Comparison of ENCODE assay signal across 27 cellular contexts in the genomic region with DNA sequence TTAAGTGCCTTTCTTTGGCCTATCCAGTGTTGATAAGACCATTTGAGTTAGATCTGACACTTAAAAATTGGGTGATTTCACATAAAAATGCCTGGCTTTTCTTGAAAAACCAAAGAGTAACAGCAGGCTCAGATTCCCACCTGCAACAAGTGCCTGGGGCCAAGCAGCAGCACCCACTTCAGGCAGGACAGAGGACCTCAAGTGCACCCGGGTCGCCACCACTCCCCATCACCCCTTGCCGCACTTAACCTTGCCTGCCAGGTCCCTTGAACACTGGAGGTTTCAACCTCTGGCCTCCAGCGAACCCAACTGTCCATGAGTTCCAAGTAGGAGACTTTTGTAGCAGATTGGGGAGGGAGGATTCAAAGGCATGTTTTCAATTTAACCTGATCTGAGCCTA. TPM values are rescaled to one million over a fixed set of nuclear protein-coding genes. Genes with fewer than 3 reads are reported as not detected.
A peak's percentile ranks its signal among the peaks of the same experiment; 100 is the strongest.
DNase-seq lines count a peak whose midpoint lies in the region; ATAC-seq, FAIRE-seq and TF ChIP-seq lines count a peak whose summit lies in the region.
"Had no signal": no experiment of that assay in that cellular context is flagged by ENCODE, and none has a peak within 500 bp of the region (broad histone marks: within the 10 kb centered on the region; RNA-seq: fewer than 3 reads in every experiment).

No MANE protein-coding gene starts in this region.

- H3K4me1 Mint-ChIP-seq in GM23338, result no peaks in the 10 kb centered on the region
- no peaks in the 10 kb centered on the region for H3K4me1 Mint-ChIP-seq in CD4-positive, alpha-beta memory T cell
- H3K4me1 Mint-ChIP-seq: B cell; CD8-positive, alpha-beta memory T cell had no signal

- H3K36me3 Mint-ChIP-seq in GM23338 (ENCODE audit: low read depth), result peaks cover 9% of the 10 kb centered on the region; the same call in 2 of the 3 replicates
- peaks cover 0 to 2% of the 10 kb centered on the region in 2 donors for H3K36me3 Mint-ChIP-seq in CD4-positive, alpha-beta memory T cell

- no peak overlapping the region for H2BK5ac ChIP-seq in H1 (ENCODE audit: low read depth, low read length)

- H3K27me3 ChIP-seq in right cardiac atrium (ENCODE audit: control insufficient read depth, insufficient read depth), result no peaks in the 10 kb centered on the region
- no peaks in the 10 kb centered on the region for H3K27me3 ChIP-seq in GM23338 (ENCODE audit: insufficient read depth)
- no peaks in the 10 kb centered on the region for H3K27me3 ChIP-seq in H1 (replicated peaks in 1 of 4; ENCODE audit: control insufficient read depth in 3 of 4, extremely low read depth in 1 of 4, insufficient read depth in 3 of 4, low read length in 3 of 4)
- H3K27me3 ChIP-seq in CD4-positive, alpha-beta memory T cell (ENCODE audit: insufficient read depth, low read length), result no peaks in the 10 kb centered on the region
- H3K27me3 ChIP-seq: BLaER1 treated with 17β-estradiol and CSF1 and Interleukin-3, amounts not matched to agents 10 nM and 100 nM had no signal

- intact Hi-C loops in Right ventricle myocardium inferior (cut with DNase I) (no loop called here), right cardiac atrium (cut with DNase I) (no loop called here)
- intact Hi-C loops in CD4-positive, alpha-beta memory T cell (cut with micrococcal nuclease), result no loop called here

- no peak overlapping the region for H3K56ac ChIP-seq in H1 (replicated peaks; ENCODE audit: insufficient read length, low read depth, low read length)

- POLR2A ChIA-PET in HEK293 (lab: Yijun Ruan, JAX), result no interaction called here
- POLR2A ChIA-PET in H1 (lab: Charles Lee; ENCODE audit: partially characterized antibody), result no interaction called here
- POLR2A ChIA-PET in CD4-positive, alpha-beta memory T cell (lab: Charles Lee; ENCODE audit: partially characterized antibody), result no interaction called here

- H2AFZ ChIP-seq in GM23338 (no peak overlapping the region), H1 (ENCODE audit: low read length) (no peak overlapping the region)

- no peak overlapping the region for H3K18ac ChIP-seq in H1 (ENCODE audit: extremely low read depth, low read length)

- H3K4ac ChIP-seq in H1 (replicated peaks; ENCODE audit: insufficient read length, low read depth, low read length), result no peak overlapping the region

- no peak overlapping the region for H2BK120ac ChIP-seq in H1 (replicated peaks; ENCODE audit: low read depth, low read length)

- peak overlapping the region; percentile 42; the same call in 1 of the 2 replicates for H4K8ac ChIP-seq in H1 (ENCODE audit: extremely low read depth, insufficient read depth, low read length)

- no peak overlapping the region for H2BK20ac ChIP-seq in H1 (ENCODE audit: low read length)

- H4K91ac ChIP-seq in H1 (replicated peaks; ENCODE audit: insufficient read length, low read length), result no peak overlapping the region

- H2BK12ac ChIP-seq in H1 (ENCODE audit: low read depth, low read length), result no peak overlapping the region

- no peak for TF ChIP-seq POLR2A in H1 (IDR thresholded peaks at IDR 0.05; ENCODE audit: control extremely low read depth in 1 of 2, low read depth in 2 of 2, low read length in 2 of 2)

- no peak for TF ChIP-seq CTCF in GM23338 (conservative IDR thresholded peaks at IDR 0.05; ENCODE audit: low read depth in 2 of 2)
- no peak for TF ChIP-seq CTCF in HEK293 (tag by site-specific recombination; IDR thresholded peaks at IDR 0.05)
- peak in 1 of 3 experiments; percentile 24; a peak in 1 of 4 replicates for TF ChIP-seq CTCF in H1 (IDR thresholded peaks at IDR 0.05; ENCODE audit: control extremely low read depth in 1 of 3, insufficient read depth in 1 of 3, low read depth in 1 of 3, low read length in 3 of 3)

- no peak overlapping the region for H3K9ac ChIP-seq in H1 (replicated peaks in 1 of 4; ENCODE audit: extremely low read depth in 1 of 4, low read depth in 3 of 4, low read length in 3 of 4)
- H3K9ac ChIP-seq: BLaER1 treated with 17β-estradiol and CSF1 and Interleukin-3, amounts not matched to agents 10 nM and 100 nM had no signal

- no peak overlapping the region for H2AK5ac ChIP-seq in H1 (ENCODE audit: low read depth, low read length)

- no peak overlapping the region for H2BK15ac ChIP-seq in H1 (ENCODE audit: low read length)

- H3K4me3 ChIP-seq in right cardiac atrium (ENCODE audit: low read length) (no peak overlapping the region), GM23338 (no peak overlapping the region), HEK293 (ENCODE audit: low read depth, low read length) (no peak overlapping the region), H1 (ENCODE audit: extremely low read depth in 1 of 4, insufficient read depth in 2 of 4, low read depth in 3 of 4, low read length in 4 of 4) (no peak overlapping the region)
- no peak overlapping the region for H3K4me3 ChIP-seq in CD4-positive, alpha-beta memory T cell (ENCODE audit: low read length in 2 of 2)
- H3K4me3 ChIP-seq: A549; BLaER1 treated with 17β-estradiol and CSF1 and Interleukin-3, amounts not matched to agents 10 nM and 100 nM; GM12878 had no signal

- H3K9me2 ChIP-seq in GM23338 (ENCODE audit: insufficient read depth), result no peaks in the 10 kb centered on the region

- no peaks in the 10 kb centered on the region for H3K9me3 Mint-ChIP-seq in GM23338
- no peaks in the 10 kb centered on the region for H3K9me3 Mint-ChIP-seq in CD4-positive, alpha-beta memory T cell
- H3K9me3 Mint-ChIP-seq: CD4-positive, alpha-beta T cell; CD8-positive, alpha-beta memory T cell had no signal

- TF ChIP-seq EP300 in H1 (IDR thresholded peaks at IDR 0.05; ENCODE audit: borderline replicate concordance in 1 of 2, low read depth in 2 of 2, low read length in 2 of 2), result no peak

- no peak for ATAC-seq in Right ventricle myocardium inferior
- ATAC-seq in right cardiac atrium, result no peak
- ATAC-seq in GM23338, result peak; percentile 44; the same call in 2 of the 3 replicates
- ATAC-seq: A549, GM12878 had no signal

- H3K79me1 ChIP-seq in H1 (ENCODE audit: low read depth, low read length), result no peaks in the 10 kb centered on the region

- H3K27ac ChIP-seq in right cardiac atrium (ENCODE audit: low read length) (no peak overlapping the region), GM23338 (ENCODE audit: low read depth) (peak overlapping the region; percentile 45; the same call in 1 of the 2 replicates), HEK293 (ENCODE audit: extremely low read depth, low read depth, low read length) (no peak overlapping the region), H1 (ENCODE audit: low read depth, low read length) (no peak overlapping the region), substantia nigra (ENCODE audit: low read depth, low read length, poor library complexity, severe bottlenecking) (no peak overlapping the region)
- no peak overlapping the region for H3K27ac ChIP-seq in CD4-positive, alpha-beta memory T cell (ENCODE audit: low read depth, low read length)
- H3K27ac ChIP-seq: 22Rv1; A549; BLaER1 treated with 17β-estradiol and CSF1 and Interleukin-3, amounts not matched to agents 10 nM and 100 nM; C4-2B had no signal

- H4K20me1 ChIP-seq in GM23338 (replicated peaks; ENCODE audit: insufficient read depth), result no peaks in the 10 kb centered on the region; the same call in 1 of the 2 replicates
- peaks cover 0 to 5% of the 10 kb centered on the region in 2 experiments for H4K20me1 ChIP-seq in H1 (replicated peaks in 1 of 2; ENCODE audit: control insufficient read depth in 1 of 2, insufficient read depth in 2 of 2, low read length in 2 of 2)

- H3K36me3 ChIP-seq in GM23338 (ENCODE audit: insufficient read depth), result no peaks in the 10 kb centered on the region
- H3K36me3 ChIP-seq in HEK293 (ENCODE audit: control insufficient read depth in 2 of 2, insufficient read depth in 1 of 2, low read length in 2 of 2), result peaks cover 0 to 22% of the 10 kb centered on the region in 2 experiments; a peak in 1 of 3 replicates
- H3K36me3 ChIP-seq in H1 (ENCODE audit: control insufficient read depth in 2 of 4, insufficient read depth in 4 of 4, low read length in 3 of 4), result peaks cover 0 to 4% (median 2%) of the 10 kb centered on the region in 4 experiments; a peak in 3 of 8 replicates
- H3K36me3 ChIP-seq in CD4-positive, alpha-beta memory T cell (ENCODE audit: insufficient read depth, low read length), result no peaks in the 10 kb centered on the region

- no peaks in the 10 kb centered on the region; the same call in 1 of the 2 replicates for H3F3A ChIP-seq in GM23338 (replicated peaks; ENCODE audit: low read depth)

- no peak overlapping the region for H3K4me3 Mint-ChIP-seq in GM23338
- H3K4me3 Mint-ChIP-seq in CD4-positive, alpha-beta memory T cell, result no peak overlapping the region
- H3K4me3 Mint-ChIP-seq: B cell; CD4-positive, alpha-beta T cell; CD8-positive, alpha-beta memory T cell had no signal

- H3K79me2 ChIP-seq in GM23338 (replicated peaks; ENCODE audit: insufficient read depth), result no peaks in the 10 kb centered on the region
- H3K79me2 ChIP-seq in H1 (ENCODE audit: control insufficient read depth in 1 of 2, insufficient read depth in 2 of 2, low read length in 2 of 2), result no peaks in the 10 kb centered on the region

- H3K27me3 Mint-ChIP-seq in GM23338 (ENCODE audit: insufficient read depth, low read depth, poor library complexity), result peaks cover 4% of the 10 kb centered on the region
- H3K27me3 Mint-ChIP-seq in CD4-positive, alpha-beta memory T cell, result no peaks in the 10 kb centered on the region
- H3K27me3 Mint-ChIP-seq: B cell; CD4-positive, alpha-beta T cell had no signal

- H3K4me1 ChIP-seq in right cardiac atrium (ENCODE audit: control insufficient read depth, insufficient read depth, low read length) (no peaks in the 10 kb centered on the region), GM23338 (ENCODE audit: insufficient read depth) (no peaks in the 10 kb centered on the region), HEK293 (ENCODE audit: control insufficient read depth, insufficient read depth, low read length) (no peaks in the 10 kb centered on the region), H1 (replicated peaks in 1 of 4; ENCODE audit: control insufficient read depth in 3 of 4, insufficient read depth in 4 of 4, low read length in 3 of 4) (no peaks in the 10 kb centered on the region; a peak in 1 of 7 replicates)
- no peaks in the 10 kb centered on the region for H3K4me1 ChIP-seq in CD4-positive, alpha-beta memory T cell (ENCODE audit: insufficient read depth, low read length)
- H3K4me1 ChIP-seq: A549 had no signal

- H3K23ac ChIP-seq in H1 (ENCODE audit: insufficient read length), result no peak overlapping the region

- no peak overlapping the region for H4K5ac ChIP-seq in H1 (ENCODE audit: insufficient read length, low read depth, low read length)

- CTCF ChIA-PET in HEK293 (lab: Yijun Ruan, JAX), result interaction anchor here (0.6 kb wide), 1 partner anchor 93 kb away, joined by 4 read pairs; a partner anchor contains a TSS
- CTCF ChIA-PET in H1 (lab: Charles Lee; ENCODE audit: partially characterized antibody), result interaction anchor here (7.7 kb wide), 1 partner anchor 9 kb away, joined by 56 read pairs; no protein-coding TSS in a partner anchor
- CTCF ChIA-PET in CD4-positive, alpha-beta memory T cell (lab: Charles Lee; ENCODE audit: partially characterized antibody), result no interaction called here

- 0 out of 4 replicates have a peak, but pooled peaks of 1 of the 2 experiments have one; percentile 10 for TF ChIP-seq RAD21 in H1 (IDR thresholded peaks at IDR 0.05 in 1 of 2, conservative IDR thresholded peaks at IDR 0.05 in 1 of 2; ENCODE audit: low read depth in 2 of 2, low read length in 2 of 2)

- no peak overlapping the region for H3K14ac ChIP-seq in H1 (ENCODE audit: insufficient read length)

- FAIRE-seq in H1 (lab: Jason Lieb, UNC), result no peak
- FAIRE-seq: A549, GM12878, GM12892, GM18507 had no signal

- no peak overlapping the region for H3K27ac Mint-ChIP-seq in GM23338
- peak overlapping the region in 1 of 7 donors; percentile 57 for H3K27ac Mint-ChIP-seq in CD4-positive, alpha-beta memory T cell
- H3K27ac Mint-ChIP-seq: B cell; CD4-positive, alpha-beta T cell; CD8-positive, alpha-beta memory T cell had no signal

- H3K9me3 ChIP-seq in right cardiac atrium (ENCODE audit: control insufficient read depth, low read length), result no peaks in the 10 kb centered on the region
- no peaks in the 10 kb centered on the region for H3K9me3 ChIP-seq in HEK293 (ENCODE audit: control insufficient read depth, insufficient read depth, low read depth, low read length)
- H3K9me3 ChIP-seq in H1 (ENCODE audit: insufficient read depth in 2 of 2, low read depth in 1 of 2, low read length in 1 of 2), result no peaks in the 10 kb centered on the region
- H3K9me3 ChIP-seq in CD4-positive, alpha-beta memory T cell (ENCODE audit: control insufficient read depth in 1 of 2, low read length in 2 of 2), result no peaks in the 10 kb centered on the region
- H3K9me3 ChIP-seq: A549; BLaER1 treated with 17β-estradiol and CSF1 and Interleukin-3, amounts not matched to agents 10 nM and 100 nM had no signal

- H3K4me2 ChIP-seq in GM23338 (no peak overlapping the region), H1 (ENCODE audit: insufficient read depth in 1 of 2, low read depth in 2 of 2, low read length in 2 of 2) (no peak overlapping the region)
- H3K4me2 ChIP-seq: A549; BLaER1 treated with 17β-estradiol and CSF1 and Interleukin-3, amounts not matched to agents 10 nM and 100 nM had no signal

- DNase-seq in Right ventricle myocardium inferior (ENCODE audit: missing footprints) (peak; percentile 27), right cardiac atrium (no peak), GM23338 (ENCODE audit: low spot score) (no peak), H1 (ENCODE audit: low read depth in 1 of 2, low spot score in 2 of 2) (no peak), NCI-H1930 (lab: John Stamatoyannopoulos, UW) (no peak), substantia nigra (lab: John Stamatoyannopoulos, UW) (no peak)
- no peak for DNase-seq in CD4-positive, alpha-beta memory T cell
- DNase-seq: AML-193; CD4-positive, alpha-beta T cell; CD8-positive, alpha-beta memory T cell; COR-L47; DMS 273 treated with DMSO at 0.1 percent for 48 hours; DMS153; DMS53; DMS79; DND-41; EL; GDM1 had no signal

- 86% methylated on average over 4 of the region's 4 CpGs for WGBS in right cardiac atrium
- 84% methylated on average over 4 of the region's 4 CpGs; no CpG with 5 or more reads in 1 of the 2 experiments for WGBS in H1 (ENCODE audit: extremely low coverage in 1 of 2, insufficient coverage in 1 of 2, insufficient read length in 1 of 2, insufficient replicate concordance in 2 of 2, low coverage in 1 of 2, low lambda C conversion rate in 2 of 2, missing lambda C conversion rate in 1 of 2), 2 experiments

- H3K23me2 ChIP-seq in H1 (ENCODE audit: low read depth, low read length), result no peaks in the 10 kb centered on the region

RNA-seq across cellular contexts. Expression of a gene that starts 30.8 kb away (rescaled TPM):
- total RNA-seq in Right ventricle myocardium inferior, result 48.7 TPM
- 10 to 100 TPM; 33.0 to 69.2 (median 46.3) TPM for total RNA-seq in right cardiac atrium
- 24.4 TPM for polyA plus RNA-seq in right cardiac atrium
- total RNA-seq in GM23338 (2014; rRNA removed; shearing (Covaris generic)), result 326 and 332 TPM in 2 replicates
- 194 and 196 TPM in 2 replicates for polyA plus RNA-seq in GM23338 (2016; fragmentation: Nextera tagmentation; extraction: Ambion mirVana)
- total RNA-seq in H1 (2021; fragmentation: NEBNext Ultra II Directional; extraction: Animal tissue kit (Norgen Biotek cat#: 25700)), result 303 and 308 TPM in 2 replicates
- 108 and 119 TPM in 2 replicates for polyA plus RNA-seq in H1 (2011; rRNA removed)
- polyA plus RNA-seq in H1 (2011; cell fraction: cytosol; rRNA removed), result 165 TPM
- polyA plus RNA-seq in H1 (2011; cell fraction: nucleus; rRNA removed), result 160 TPM
- 233 to 316 TPM (median 241 TPM) in 4 replicates for polyA plus RNA-seq in H1 (2012, experiment 1 of 2)
- polyA plus RNA-seq in H1 (2012, experiment 2 of 2), result 221 TPM
- polyA plus RNA-seq in H1 (2013, experiment 1 of 2), result 431 TPM
- polyA plus RNA-seq in H1 (2013, experiment 2 of 2), result 436 TPM
- polyA minus RNA-seq in H1 (2011; rRNA and poly(A)+ RNA removed), result 153 and 168 TPM in 2 replicates
- polyA minus RNA-seq in H1 (2011; cell fraction: cytosol; rRNA and poly(A)+ RNA removed), result 109 TPM
- 62.8 TPM for polyA minus RNA-seq in H1 (2011; cell fraction: nucleus; rRNA and poly(A)+ RNA removed)
- 10 to 100 TPM; 82.8 to 87.1 TPM for total RNA-seq in CD4-positive, alpha-beta memory T cell
- 100 to 1,000 TPM; 102 to 125 TPM for polyA plus RNA-seq in CD4-positive, alpha-beta memory T cell
